8 cellular contexts compared by ENCODE assay signal in the genomic region with DNA sequence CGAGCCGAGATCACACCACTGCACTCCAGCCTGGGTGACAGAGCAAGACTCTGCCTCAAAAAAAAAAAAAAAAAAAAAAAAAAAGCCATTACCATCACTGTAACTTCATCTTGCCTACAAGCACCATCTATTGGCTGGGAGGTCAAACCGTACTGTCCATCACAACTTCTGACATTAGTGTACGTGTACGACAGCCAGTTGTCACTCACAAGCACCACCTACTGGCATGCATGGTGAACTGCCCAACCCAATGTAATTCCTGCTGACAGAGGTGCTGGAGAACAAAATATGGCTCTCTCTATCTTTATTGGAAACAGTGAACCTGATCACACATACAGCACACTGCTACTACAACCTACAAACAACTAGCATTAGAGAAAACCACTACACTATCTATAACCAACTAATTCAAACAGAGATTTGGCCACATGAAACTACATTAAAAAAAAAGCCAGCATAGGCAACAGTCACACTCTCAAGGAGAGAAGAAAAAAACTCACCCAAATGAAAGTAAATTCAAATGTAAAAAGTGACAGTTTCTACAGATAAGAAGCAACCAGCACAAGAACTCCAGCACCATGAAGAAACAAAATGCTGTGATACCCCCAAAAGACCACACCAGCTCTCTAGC.
DNase-seq lines count a peak whose midpoint lies in the region; ATAC-seq and TF ChIP-seq lines count a peak whose summit lies in the region.

No MANE protein-coding gene starts in this region.

- no peaks in the 10 kb centered on the region for H3K36me3 ChIP-seq in GM23338 (ENCODE audit: insufficient read depth)

- H3K4me3 ChIP-seq in GM23338: no peak overlapping the region
- H3K4me3 ChIP-seq in astrocyte of the spinal cord (ENCODE audit: low read depth, low read length): no peak overlapping the region

- H3K27me3 ChIP-seq in GM23338 (ENCODE audit: insufficient read depth): no peaks in the 10 kb centered on the region

- H3K36me3 Mint-ChIP-seq in GM23338 (ENCODE audit: low read depth) (no peaks in the 10 kb centered on the region; the same call in 2 of the 3 replicates), osteocyte (ENCODE audit: unreplicated experiment) (no peaks in the 10 kb centered on the region)

- peaks cover 4% of the 10 kb centered on the region; the same call in 2 of the 3 replicates for H3K4me1 Mint-ChIP-seq in GM23338
- no peaks in the 10 kb centered on the region for H3K4me1 Mint-ChIP-seq in osteocyte (ENCODE audit: unreplicated experiment)

- H3K27me3 Mint-ChIP-seq in GM23338 (ENCODE audit: insufficient read depth, low read depth, poor library complexity) (peaks cover 4% of the 10 kb centered on the region), osteocyte (ENCODE audit: unreplicated experiment) (peaks cover 17% of the 10 kb centered on the region)

- H3K27ac Mint-ChIP-seq in GM23338 (no peak overlapping the region), osteocyte (ENCODE audit: unreplicated experiment) (no peak overlapping the region)

- TF ChIP-seq CTCF in GM23338 (conservative IDR thresholded peaks at IDR 0.05; ENCODE audit: low read depth in 2 of 2) (peak; percentile 73 to 75), astrocyte of the spinal cord (IDR thresholded peaks at IDR 0.05; ENCODE audit: low read depth, low read length) (peak; percentile 54), osteocyte (IDR thresholded peaks at IDR 0.05) (peak; percentile 47)

- no peaks in the 10 kb centered on the region; the same call in none of the 2 replicates for H3K9me2 ChIP-seq in GM23338 (ENCODE audit: insufficient read depth)

- H3K27ac ChIP-seq in GM23338 (ENCODE audit: low read depth): no peak overlapping the region

- H4K20me1 ChIP-seq in GM23338 (replicated peaks; ENCODE audit: insufficient read depth): no peaks in the 10 kb centered on the region

- no peak for TF ChIP-seq EP300 in Ishikawa (IDR thresholded peaks at IDR 0.05; ENCODE audit: borderline replicate concordance)

- H3K9me3 Mint-ChIP-seq in GM23338 (no peaks in the 10 kb centered on the region), osteocyte (ENCODE audit: unreplicated experiment) (peaks cover 6% of the 10 kb centered on the region)

- intact Hi-C loops in posterior cingulate gyrus (cut with DNase I): no loop called here

- no peaks in the 10 kb centered on the region for H3F3A ChIP-seq in GM23338 (replicated peaks; ENCODE audit: low read depth)

- peak; percentile 23 for DNase-seq in stimulated activated CD4-positive, alpha-beta T cell treated with anti-CD3 and anti-CD28 coated beads, Interleukin-15, amount 100 ng/mL, for 24 hours
- DNase-seq in stimulated activated CD4-positive, alpha-beta T cell treated with anti-CD3 and anti-CD28 coated beads, Interleukin-4, amount 100 ng/mL, for 4 hours: no peak
- DNase-seq in GM23338 (ENCODE audit: low spot score) (peak; percentile 60), astrocyte of the spinal cord (ENCODE audit: low read depth, low spot score) (no peak), osteocyte (ENCODE audit: extremely low spot score, unreplicated experiment) (no peak), posterior cingulate gyrus (no peak), ureter (ENCODE audit: low spot score) (no peak)

- H2AFZ ChIP-seq in GM23338: no peak overlapping the region

- peaks cover 6% of the 10 kb centered on the region; the same call in 1 of the 2 replicates for H3K4me1 ChIP-seq in GM23338 (ENCODE audit: insufficient read depth)

- peak; percentile 71 for TF ChIP-seq RAD21 in Ishikawa (IDR thresholded peaks at IDR 0.05; ENCODE audit: low read depth)

- H3K79me2 ChIP-seq in GM23338 (replicated peaks; ENCODE audit: insufficient read depth): no peaks in the 10 kb centered on the region

- H3K4me2 ChIP-seq in GM23338: no peak overlapping the region

- H3K4me3 Mint-ChIP-seq in GM23338 (no peak overlapping the region), osteocyte (ENCODE audit: unreplicated experiment) (no peak overlapping the region)

- in situ Hi-C loops in astrocyte of the spinal cord (cut with HindIII; ENCODE audit: low sequenced_read_pairs): no loop called here

- ATAC-seq in GM23338: peak; percentile 66

TF ChIP-seq in GM23338, 12 proteins besides CTCF, POLR2A, EP300 and RAD21 (continues in another document):
- TF ChIP-seq CREB1 (CRISPR knock-in tag; IDR thresholded peaks at IDR 0.05; ENCODE audit: low read depth) (no peak), STAT1 (IDR thresholded peaks at IDR 0.05; ENCODE audit: unreplicated experiment) (no peak), ETS1 (IDR thresholded peaks at IDR 0.05) (no peak), ZNF331 (CRISPR knock-in tag; IDR thresholded peaks at IDR 0.05; ENCODE audit: low read depth) (no peak)
- TF ChIP-seq, protein P1, sequence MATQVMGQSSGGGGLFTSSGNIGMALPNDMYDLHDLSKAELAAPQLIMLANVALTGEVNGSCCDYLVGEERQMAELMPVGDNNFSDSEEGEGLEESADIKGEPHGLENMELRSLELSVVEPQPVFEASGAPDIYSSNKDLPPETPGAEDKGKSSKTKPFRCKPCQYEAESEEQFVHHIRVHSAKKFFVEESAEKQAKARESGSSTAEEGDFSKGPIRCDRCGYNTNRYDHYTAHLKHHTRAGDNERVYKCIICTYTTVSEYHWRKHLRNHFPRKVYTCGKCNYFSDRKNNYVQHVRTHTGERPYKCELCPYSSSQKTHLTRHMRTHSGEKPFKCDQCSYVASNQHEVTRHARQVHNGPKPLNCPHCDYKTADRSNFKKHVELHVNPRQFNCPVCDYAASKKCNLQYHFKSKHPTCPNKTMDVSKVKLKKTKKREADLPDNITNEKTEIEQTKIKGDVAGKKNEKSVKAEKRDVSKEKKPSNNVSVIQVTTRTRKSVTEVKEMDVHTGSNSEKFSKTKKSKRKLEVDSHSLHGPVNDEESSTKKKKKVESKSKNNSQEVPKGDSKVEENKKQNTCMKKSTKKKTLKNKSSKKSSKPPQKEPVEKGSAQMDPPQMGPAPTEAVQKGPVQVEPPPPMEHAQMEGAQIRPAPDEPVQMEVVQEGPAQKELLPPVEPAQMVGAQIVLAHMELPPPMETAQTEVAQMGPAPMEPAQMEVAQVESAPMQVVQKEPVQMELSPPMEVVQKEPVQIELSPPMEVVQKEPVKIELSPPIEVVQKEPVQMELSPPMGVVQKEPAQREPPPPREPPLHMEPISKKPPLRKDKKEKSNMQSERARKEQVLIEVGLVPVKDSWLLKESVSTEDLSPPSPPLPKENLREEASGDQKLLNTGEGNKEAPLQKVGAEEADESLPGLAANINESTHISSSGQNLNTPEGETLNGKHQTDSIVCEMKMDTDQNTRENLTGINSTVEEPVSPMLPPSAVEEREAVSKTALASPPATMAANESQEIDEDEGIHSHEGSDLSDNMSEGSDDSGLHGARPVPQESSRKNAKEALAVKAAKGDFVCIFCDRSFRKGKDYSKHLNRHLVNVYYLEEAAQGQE (IDR thresholded peaks at IDR 0.05; ENCODE audit: unreplicated experiment): no peak

TF ChIP-seq in Ishikawa, 13 proteins besides CTCF, POLR2A, EP300 and RAD21:
- TF ChIP-seq TCF12 (IDR thresholded peaks at IDR 0.05; ENCODE audit: low read depth) (no peak), USF1 (IDR thresholded peaks at IDR 0.05) (no peak), YY1 (IDR thresholded peaks at IDR 0.05; ENCODE audit: low read depth) (no peak), TEAD4 (IDR thresholded peaks at IDR 0.05) (no peak)

Comparison
In these comparisons a context has a peak if more than half of its experiments do, and no peak if none do; other contexts are left out.
1. DNase-seq: peak in stimulated activated CD4-positive, alpha-beta T cell treated with anti-CD3 and anti-CD28 coated beads, Interleukin-15, amount 100 ng/mL, for 24 hours (single experiment) and GM23338 (single experiment); none in stimulated activated CD4-positive, alpha-beta T cell treated with anti-CD3 and anti-CD28 coated beads, Interleukin-4, amount 100 ng/mL, for 4 hours (0 of 2), astrocyte of the spinal cord (single experiment), osteocyte (single experiment), posterior cingulate gyrus (0 of 10) and ureter (single experiment).
2. Peak in every context shown above with its lines, with median percentiles within 50 percentile points of each other: CTCF ChIP-seq.